ENCODE assay signal across 19 cellular contexts in the genomic region with DNA sequence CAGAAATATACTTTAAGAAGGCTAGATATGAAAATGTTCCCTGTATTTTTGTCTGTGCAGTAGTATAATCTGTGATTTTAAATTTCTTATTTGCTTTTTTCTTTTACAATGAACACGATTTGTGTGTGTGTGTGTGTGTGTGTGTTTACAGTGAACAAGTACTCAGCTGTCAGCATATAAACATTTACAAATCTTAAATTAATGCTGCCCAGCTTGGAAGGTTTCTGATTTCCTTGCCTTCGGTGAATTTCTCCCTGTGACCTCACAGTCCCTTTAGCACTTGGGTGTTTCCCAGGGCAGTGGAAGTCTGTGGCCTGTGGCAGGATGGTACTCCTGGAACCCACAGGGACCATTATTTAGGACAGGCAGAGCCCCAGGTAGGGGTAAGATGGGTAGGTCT. TPM values are rescaled to one million over a fixed set of nuclear protein-coding genes. Genes with fewer than 3 reads are reported as not detected.
"Had no signal": no experiment of that assay in that cellular context is flagged by ENCODE, and none has a peak within 500 bp of the region (broad histone marks: within the 10 kb centered on the region; RNA-seq: fewer than 3 reads in every experiment).

No MANE protein-coding gene starts in this region.

- H3K27ac Mint-ChIP-seq: memory B cell; natural killer cell treated with Interleukin-12 subunit alpha and Interleukin-12 subunit beta and Interleukin-15 and Interleukin-18, amount 100 ng/mL, for 72 hours had no signal

- H3K36me3 ChIP-seq: left lung, lower lobe of right lung, neutrophil, sigmoid colon, stomach had no signal

- H3K36me3 Mint-ChIP-seq: natural killer cell treated with Interleukin-12 subunit alpha and Interleukin-12 subunit beta and Interleukin-15 and Interleukin-18, amount 100 ng/mL, for 72 hours had no signal

- H3K4me3 ChIP-seq: left lung, lower lobe of right lung, right atrium auricular region, sigmoid colon, stomach had no signal

- H3K4me3 Mint-ChIP-seq: immature natural killer cell; memory B cell; natural killer cell treated with Interleukin-12 subunit alpha and Interleukin-12 subunit beta and Interleukin-15 and Interleukin-18, amount 100 ng/mL, for 72 hours had no signal

- H3K27me3 Mint-ChIP-seq: memory B cell; natural killer cell treated with Interleukin-12 subunit alpha and Interleukin-12 subunit beta and Interleukin-15 and Interleukin-18, amount 100 ng/mL, for 72 hours had no signal

- H3K27me3 ChIP-seq: left lung, neutrophil, right atrium auricular region, sigmoid colon, stomach had no signal

- ATAC-seq: esophagus mucosa; left lung; lower lobe of right lung; natural killer cell treated with Interleukin-12 subunit alpha and Interleukin-12 subunit beta and Interleukin-15 and Interleukin-18, amount 100 ng/mL, for 72 hours had no signal

- H3K9me3 ChIP-seq: left lung, lower lobe of right lung, neutrophil, right atrium auricular region, sigmoid colon, stomach had no signal

- H3K27ac ChIP-seq: left lung, lower lobe of right lung, neutrophil, right atrium auricular region, sigmoid colon, stomach had no signal

- DNase-seq: effector memory CD4-positive, alpha-beta T cell; immature natural killer cell; left lung; lower lobe of right lung; midbrain; posterior cingulate gyrus; sigmoid colon; small intestine; stimulated activated CD4-positive, alpha-beta T cell treated with anti-CD3 and anti-CD28 coated beads, Interleukin-12 subunit alpha, Interleukin-12 subunit beta, amount 100 ng/mL, for 4 hours; stimulated activated naive CD4-positive, alpha-beta T cell; stomach; substantia nigra; trophoblast cell had no signal

RNA-seq across cellular contexts. Expression of a gene that starts 37.6 kb away (rescaled TPM):
- total RNA-seq: osteocyte had no signal
